In the genomic region with DNA sequence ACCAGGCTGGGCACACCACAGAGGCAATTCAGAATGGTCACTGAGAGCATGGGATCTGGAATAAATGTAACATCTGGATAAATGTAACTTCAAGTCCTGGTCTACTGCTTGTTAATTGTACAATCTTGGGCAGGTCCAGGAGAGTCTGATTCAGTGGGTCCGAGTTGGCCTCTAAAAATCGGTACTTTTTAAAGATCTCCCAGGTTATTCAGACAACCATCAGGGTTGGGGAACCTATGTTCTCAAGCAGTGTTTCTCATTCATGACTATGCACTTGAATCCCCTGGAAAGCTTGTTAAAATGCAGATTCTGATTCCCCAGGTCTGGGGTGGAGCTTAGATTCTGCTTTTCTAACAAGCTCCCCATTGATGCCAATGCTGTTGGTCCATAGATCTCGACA, we compare ENCODE assay signal across 18 cellular contexts. TPM values are rescaled to one million over a fixed set of nuclear protein-coding genes. Genes with fewer than 3 reads are reported as not detected.
A peak's percentile ranks its signal among the peaks of the same experiment; 100 is the strongest.
DNase-seq lines count a peak whose midpoint lies in the region; ATAC-seq and TF ChIP-seq lines count a peak whose summit lies in the region.
"Had no signal": no experiment of that assay in that cellular context is flagged by ENCODE, and none has a peak within 500 bp of the region (broad histone marks: within the 10 kb centered on the region; RNA-seq: fewer than 3 reads in every experiment).

No MANE protein-coding gene starts in this region.

- H3K36me3 Mint-ChIP-seq in CD4-positive, alpha-beta T cell (ENCODE audit: low read depth), result peaks cover 93% of the 10 kb centered on the region
- peaks cover 74% of the 10 kb centered on the region for H3K36me3 Mint-ChIP-seq in central memory CD8-positive, alpha-beta T cell (ENCODE audit: insufficient read depth)
- H3K36me3 Mint-ChIP-seq in natural killer cell treated with Interleukin-12 subunit alpha and Interleukin-12 subunit beta and Interleukin-15 and Interleukin-18, amount 100 ng/mL, for 72 hours, result peaks cover 25% of the 10 kb centered on the region

- H3K4me1 Mint-ChIP-seq in CD4-positive, alpha-beta T cell (ENCODE audit: low read depth), result peaks cover 21% of the 10 kb centered on the region
- H3K4me1 Mint-ChIP-seq in central memory CD8-positive, alpha-beta T cell, result peaks cover 34% of the 10 kb centered on the region
- peaks cover 23 to 45% of the 10 kb centered on the region in 2 donors for H3K4me1 Mint-ChIP-seq in natural killer cell treated with Interleukin-12 subunit alpha and Interleukin-12 subunit beta and Interleukin-15 and Interleukin-18, amount 100 ng/mL, for 72 hours (ENCODE audit: low read depth in 2 of 2)

- no peak for ATAC-seq in CD4-positive, alpha-beta T cell (ENCODE audit: poor library complexity)
- no peak for ATAC-seq in central memory CD8-positive, alpha-beta T cell (replicated peaks; ENCODE audit: extremely low read depth, poor library complexity, severe bottlenecking)
- ATAC-seq in natural killer cell treated with Interleukin-12 subunit alpha and Interleukin-12 subunit beta and Interleukin-15 and Interleukin-18, amount 100 ng/mL, for 72 hours, result no peak
- ATAC-seq in GM19023 (IDR thresholded peaks at IDR 0.05; ENCODE audit: unreplicated experiment), result no peak

- TF ChIP-seq CTCF in CD4-positive, alpha-beta T cell (IDR thresholded peaks at IDR 0.05), result no peak

- intact Hi-C loops in CD4-positive, alpha-beta T cell (cut with DNase I, micrococcal nuclease), result loop anchor here (5.0 to 10.0 kb wide), 2 partner anchors 34 to 812 kb away; no protein-coding TSS in a partner anchor

- no peaks in the 10 kb centered on the region for H3K27me3 Mint-ChIP-seq in CD4-positive, alpha-beta T cell
- H3K27me3 Mint-ChIP-seq in central memory CD8-positive, alpha-beta T cell, result no peaks in the 10 kb centered on the region
- no peaks in the 10 kb centered on the region for H3K27me3 Mint-ChIP-seq in natural killer cell treated with Interleukin-12 subunit alpha and Interleukin-12 subunit beta and Interleukin-15 and Interleukin-18, amount 100 ng/mL, for 72 hours

- H3K27ac Mint-ChIP-seq in CD4-positive, alpha-beta T cell, result peak overlapping the region; percentile 72
- H3K27ac Mint-ChIP-seq in central memory CD8-positive, alpha-beta T cell (ENCODE audit: low read depth), result peak overlapping the region; percentile 80
- peak overlapping the region; percentile 53 to 91 for H3K27ac Mint-ChIP-seq in natural killer cell treated with Interleukin-12 subunit alpha and Interleukin-12 subunit beta and Interleukin-15 and Interleukin-18, amount 100 ng/mL, for 72 hours

- H3K27me3 ChIP-seq in CD4-positive, alpha-beta T cell (ENCODE audit: control insufficient read depth, insufficient read depth, low read length), result no peaks in the 10 kb centered on the region

- DNase-seq in CD4-positive, alpha-beta T cell, result no peak
- DNase-seq in HT-29 (ENCODE audit: low spot score), result peak; percentile 30
- DNase-seq in central memory CD8-positive, alpha-beta T cell (ENCODE audit: low spot score in 2 of 2), result no peak
- DNase-seq in natural killer cell treated with Interleukin-12 subunit alpha and Interleukin-12 subunit beta and Interleukin-15 and Interleukin-18, amount 100 ng/mL, for 72 hours (ENCODE audit: low spot score), result no peak
- DNase-seq in ecto neural progenitor cell (ENCODE audit: low spot score), result no peak
- no peak for DNase-seq in hippocampal formation (lab: John Stamatoyannopoulos, UW)
- DNase-seq: DMS79 treated with DMSO at 0.1 percent for 48 hours; HCEC 1CT; NCI-H1092; NCI-H2107; NCI-H345; NCI-H526 treated with DMSO at 0.1 percent for 48 hours; NK-92 treated with Interleukin-12 subunit alpha and Interleukin-12 subunit beta, amount 100 ng/mL, for 24 hours; OCI-M1; RPMI8226 had no signal

- POLR2A ChIA-PET in CD4-positive, alpha-beta T cell (lab: Charles Lee), result no interaction called here

- no peaks in the 10 kb centered on the region for H3K9me3 ChIP-seq in CD4-positive, alpha-beta T cell (ENCODE audit: control insufficient read depth, low read length)

- CTCF ChIA-PET in CD4-positive, alpha-beta T cell (lab: Charles Lee), result interaction anchor here (1.0 kb wide), 1 partner anchor 31 kb away, joined by 3 read pairs; no protein-coding TSS in a partner anchor

- no peak overlapping the region for H3K27ac ChIP-seq in CD4-positive, alpha-beta T cell (ENCODE audit: low read depth, low read length)
- H3K27ac ChIP-seq: KMS-11 had no signal

- H3K4me3 Mint-ChIP-seq in CD4-positive, alpha-beta T cell, result no peak overlapping the region
- no peak overlapping the region for H3K4me3 Mint-ChIP-seq in central memory CD8-positive, alpha-beta T cell
- no peak overlapping the region for H3K4me3 Mint-ChIP-seq in natural killer cell treated with Interleukin-12 subunit alpha and Interleukin-12 subunit beta and Interleukin-15 and Interleukin-18, amount 100 ng/mL, for 72 hours
- H3K4me3 Mint-ChIP-seq: CD14-positive monocyte had no signal

- H3K9me3 Mint-ChIP-seq in CD4-positive, alpha-beta T cell, result no peaks in the 10 kb centered on the region
- H3K9me3 Mint-ChIP-seq in central memory CD8-positive, alpha-beta T cell, result no peaks in the 10 kb centered on the region
- no peaks in the 10 kb centered on the region for H3K9me3 Mint-ChIP-seq in natural killer cell treated with Interleukin-12 subunit alpha and Interleukin-12 subunit beta and Interleukin-15 and Interleukin-18, amount 100 ng/mL, for 72 hours
- H3K9me3 Mint-ChIP-seq: CD14-positive monocyte had no signal

RNA-seq across cellular contexts. Expression of a gene that starts 14.8 kb away (rescaled TPM):
- 100 to 1,000 TPM; 310 to 317 TPM for total RNA-seq in CD4-positive, alpha-beta T cell
- 171 and 192 TPM in 2 replicates for total RNA-seq in HT-29 (2014; rRNA removed; shearing (Covaris generic))
- 10 to 100 TPM; 26.4 to 37.0 TPM for total RNA-seq in natural killer cell treated with Interleukin-12 subunit alpha and Interleukin-12 subunit beta and Interleukin-15 and Interleukin-18, amount 100 ng/mL, for 72 hours
